In genomic region chr11:12815931-12816494, GRCh38 we compare ENCODE assay signal across 2 cellular contexts.
TF ChIP-seq lines count a peak whose summit lies in the region.

No MANE protein-coding gene starts in this region.

TF ChIP-seq in SK-N-SH, 30 proteins besides CTCF, POLR2A, EP300 and RAD21 (continued from another document):
- TF ChIP-seq REST (IDR thresholded peaks at IDR 0.05; ENCODE audit: low read depth, low read length): no peak
- TF ChIP-seq EZH2phosphoT487 (IDR thresholded peaks at IDR 0.05; ENCODE audit: borderline replicate concordance, low read depth): no peak
- TF ChIP-seq FOXJ3 (CRISPR knock-in tag; IDR thresholded peaks at IDR 0.05): no peak
- no peak for TF ChIP-seq SMC3 (IDR thresholded peaks at IDR 0.05; ENCODE audit: low read depth, low read length)
- TF ChIP-seq TCF12 (IDR thresholded peaks at IDR 0.05): no peak
- no peak for TF ChIP-seq ELF1 (IDR thresholded peaks at IDR 0.05)
- TF ChIP-seq SIN3A (IDR thresholded peaks at IDR 0.05; ENCODE audit: borderline replicate concordance, low read depth, low read length): no peak
- TF ChIP-seq TAF1 (IDR thresholded peaks at IDR 0.05; ENCODE audit: borderline replicate concordance, low read depth, low read length): no peak
- no peak for TF ChIP-seq ZBTB33 (IDR thresholded peaks at IDR 0.05; ENCODE audit: borderline replicate concordance, low read depth)
- no peak for TF ChIP-seq TEAD4 (IDR thresholded peaks at IDR 0.05; ENCODE audit: borderline replicate concordance, insufficient read depth)
- TF ChIP-seq FOSL2 (IDR thresholded peaks at IDR 0.05; ENCODE audit: borderline replicate concordance, low read depth): no peak
- no peak for TF ChIP-seq PBX3 (IDR thresholded peaks at IDR 0.05)
- TF ChIP-seq CHD2 (IDR thresholded peaks at IDR 0.05; ENCODE audit: low read length, partially characterized antibody): no peak
- no peak for TF ChIP-seq JUND (IDR thresholded peaks at IDR 0.05)
- no peak for TF ChIP-seq USF1 (IDR thresholded peaks at IDR 0.05; ENCODE audit: borderline replicate concordance, low read depth)
- TF ChIP-seq RFX5 (IDR thresholded peaks at IDR 0.05; ENCODE audit: low read length): no peak

TF ChIP-seq in SK-N-SH treated with all-trans-retinoic acid at 6 μM for 48 hours, 23 proteins besides CTCF, POLR2A, EP300 and RAD21 (continued from another document):
- no peak for TF ChIP-seq PATZ1 (CRISPR knock-in tag; IDR thresholded peaks at IDR 0.05; ENCODE audit: borderline replicate concordance)
- no peak for TF ChIP-seq ARNTL (CRISPR knock-in tag; IDR thresholded peaks at IDR 0.05; ENCODE audit: borderline replicate concordance, low read depth)
- TF ChIP-seq ZC3H10 (CRISPR knock-in tag; IDR thresholded peaks at IDR 0.05): no peak
- no peak for TF ChIP-seq OSR1 (CRISPR knock-in tag; IDR thresholded peaks at IDR 0.05)
- TF ChIP-seq ZNF8 (CRISPR knock-in tag; IDR thresholded peaks at IDR 0.05): no peak
- TF ChIP-seq ZNF70 (CRISPR knock-in tag; IDR thresholded peaks at IDR 0.05): no peak
- TF ChIP-seq CSRNP3 (CRISPR knock-in tag; IDR thresholded peaks at IDR 0.05): no peak
